In the genomic region with DNA sequence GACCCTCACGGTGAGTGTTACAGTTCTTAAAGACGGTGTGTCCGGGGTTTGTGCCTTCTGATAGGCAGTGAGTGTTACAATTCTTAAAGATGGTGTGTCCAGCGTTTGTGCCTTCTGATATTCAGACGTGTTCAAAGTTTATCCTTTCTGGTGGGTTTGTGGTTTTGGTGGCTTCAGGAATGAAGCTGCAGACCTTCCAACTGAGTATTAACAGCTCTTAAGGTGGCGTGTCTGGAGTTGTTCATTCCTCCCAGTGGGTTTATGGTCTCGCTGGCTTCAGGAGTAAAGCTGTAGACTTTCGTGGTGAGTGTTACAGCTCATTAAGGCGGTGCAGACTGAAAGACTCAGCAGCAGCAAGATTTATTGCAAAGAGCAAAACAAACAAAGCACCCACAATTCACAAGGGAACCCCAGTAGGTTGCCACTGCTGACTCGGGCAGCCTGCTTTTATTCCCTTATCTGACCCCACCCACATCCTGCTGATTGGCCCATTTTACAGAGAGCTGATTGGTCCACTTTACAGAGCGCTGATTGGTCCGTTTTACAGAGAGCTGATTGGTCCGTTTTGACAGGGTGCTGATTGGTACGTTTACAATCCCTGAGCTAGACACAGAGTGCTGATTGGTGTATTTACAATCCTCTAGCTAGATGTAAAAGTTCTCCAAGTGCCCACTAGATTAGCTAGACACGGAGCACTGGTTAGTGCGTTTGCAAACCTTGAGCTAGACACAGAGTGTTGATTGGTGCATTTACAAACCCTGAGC, we compare ENCODE assay signal across 7 cellular contexts. TPM values are rescaled to one million over a fixed set of nuclear protein-coding genes. Genes with fewer than 3 reads are reported as not detected.
"Had no signal": no experiment of that assay in that cellular context is flagged by ENCODE, and none has a peak within 500 bp of the region (broad histone marks: within the 10 kb centered on the region; RNA-seq: fewer than 3 reads in every experiment).

No MANE protein-coding gene starts in this region.

RNA-seq across cellular contexts. Expression of a gene that starts 28.5 kb away (rescaled TPM):
- total RNA-seq: activated naive CD4-positive, alpha-beta T cell treated with anti-CD3 and anti-CD28 coated beads for 36 hours; activated T-helper 1 cell treated with anti-CD3 and anti-CD28 coated beads, Interleukin-12 subunit alpha, Interleukin-12 subunit beta, Interleukin-2, Interleukin-4 antibody, amounts not matched to agents 30 ng/mL and 10 ng/mL and 1 ng/mL, durations not matched to agents 14 hours and 24 hours and 36 hours; T-helper 2 cell treated with Interferon-gamma antibody and Interleukin-4, amounts not matched to agents 100 ng/mL and 5 ng/mL, for 36 hours had no signal
- polyA plus RNA-seq: neural cell had no signal

RNA-seq across cellular contexts. Expression of a gene that starts 29.4 kb away (rescaled TPM):
- total RNA-seq: activated naive CD8-positive, alpha-beta T cell treated with anti-CD3 and anti-CD28 coated beads, Interleukin-2, amount 10 ng/mL, durations not matched to agents 7 days and 5 days; chondrocyte; fibroblast of lung had no signal
- polyA plus RNA-seq: fibroblast of lung, neural cell had no signal
